ENCODE assay signal across 1 cellular context in genomic region chr12:85484387-85484786, GRCh38.
TF ChIP-seq lines count a peak whose summit lies in the region.

No MANE protein-coding gene starts in this region.

TF ChIP-seq in GM23338, 12 proteins besides CTCF, POLR2A, EP300 and RAD21 (continued from another document):
- TF ChIP-seq REST (IDR thresholded peaks at IDR 0.05; ENCODE audit: unreplicated experiment) = no peak
- TF ChIP-seq CREB1 (CRISPR knock-in tag; IDR thresholded peaks at IDR 0.05; ENCODE audit: low read depth) = no peak
